ENCODE assay signal across 8 cellular contexts in the genomic region with DNA sequence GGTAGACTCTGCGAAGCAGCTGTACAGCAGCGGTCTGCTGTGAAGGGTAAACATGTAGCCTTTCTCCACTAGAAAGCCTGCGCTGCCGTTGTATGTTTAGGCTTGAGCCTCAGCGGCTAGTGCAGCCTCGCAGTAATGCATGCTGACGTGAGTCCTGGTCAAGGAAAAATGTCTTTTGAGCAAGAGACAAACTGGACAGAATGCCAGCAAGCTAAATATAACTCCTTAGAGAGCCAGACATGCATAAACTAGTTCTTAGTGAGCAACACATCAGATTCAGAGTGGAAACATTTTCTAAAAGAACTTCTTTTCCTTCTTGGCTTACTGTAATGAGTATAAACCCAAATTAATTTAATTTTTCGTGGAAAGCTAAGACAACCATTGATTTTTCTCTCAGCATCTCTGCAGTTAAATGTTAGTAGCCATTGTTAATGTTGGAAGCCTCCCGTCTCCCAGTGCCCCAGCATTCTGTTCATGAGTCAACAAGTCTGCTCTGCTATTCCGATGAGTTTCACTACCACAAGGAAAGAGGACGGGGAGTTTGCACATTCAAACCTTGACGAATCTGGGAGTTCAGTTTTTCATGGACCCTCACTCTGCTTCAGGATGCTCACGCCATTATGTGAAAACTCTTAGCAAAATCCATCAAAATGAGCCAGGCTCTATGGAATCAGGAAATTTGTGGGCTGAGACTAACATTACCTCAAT. TPM values are rescaled to one million over a fixed set of nuclear protein-coding genes. Genes with fewer than 3 reads are reported as not detected.
DNase-seq lines count a peak whose midpoint lies in the region; ATAC-seq and TF ChIP-seq lines count a peak whose summit lies in the region.

No MANE protein-coding gene starts in this region.

- H3K27ac ChIP-seq in ovary = peak overlapping the region; percentile 70 to 83

- H3K9me3 ChIP-seq in ovary = no peaks in the 10 kb centered on the region

- H3K27me3 ChIP-seq in ovary = no peaks in the 10 kb centered on the region

- no peaks in the 10 kb centered on the region for H3K36me3 ChIP-seq in ovary

- TF ChIP-seq CTCF in AG10803 (conservative IDR thresholded peaks at IDR 0.05; ENCODE audit: low read length) = no peak
- peak in 1 of 3 donors; percentile 7 for TF ChIP-seq CTCF in ovary (IDR thresholded peaks at IDR 0.05)

- no peak for TF ChIP-seq EP300 in ovary (IDR thresholded peaks at IDR 0.05)

- no peak for ATAC-seq in HG03039 (IDR thresholded peaks at IDR 0.05; ENCODE audit: unreplicated experiment)

- TF ChIP-seq POLR2A in ovary (IDR thresholded peaks at IDR 0.05) = no peak

- intact Hi-C loops in ovary (cut with DNase I) = loop anchor here in 1 of 4 donors (5.0 kb wide), 1 partner anchor 73 kb away; no protein-coding TSS in a partner anchor

- peak; percentile 96 for DNase-seq in AG10803 (ENCODE audit: low read depth)
- peak; percentile 91 for DNase-seq in amniotic epithelial cell (ENCODE audit: low read depth)
- DNase-seq in globus pallidus (ENCODE audit: low spot score) = peak; percentile 82
- peak; percentile 69 to 74 (median 70) for DNase-seq in ovary
- DNase-seq in DMS53 treated with DMSO at 0.1 percent for 48 hours (lab: John Stamatoyannopoulos, UW; ENCODE audit: unreplicated experiment) = no peak
- DNase-seq in SIG-M5 (lab: John Stamatoyannopoulos, UW) = no peak
- DNase-seq in islet precursor cell = no peak

- H3K4me3 ChIP-seq in AG10803 (ENCODE audit: low read length) (peak overlapping the region; percentile 43), ovary (peak overlapping the region; percentile 1)

- H3K4me1 ChIP-seq in ovary (ENCODE audit: insufficient read depth) = peaks cover 6% of the 10 kb centered on the region

- WGBS in ovary, 3 donors = 6 to 9% (median 9%) methylated on average over 13 of the region's 13 CpGs

RNA-seq across cellular contexts. Expression of a gene that starts 51.4 kb away (rescaled TPM):
- 10 to 100 TPM; 32.5 to 95.0 (median 72.3) TPM for total RNA-seq in ovary
- 10 to 100 TPM; 43.1 to 86.5 TPM for polyA plus RNA-seq in ovary

Comparison
In these comparisons a context has a peak if more than half of its experiments do, and no peak if none do; other contexts are left out.
1. DNase-seq: peak in AG10803 (single experiment), amniotic epithelial cell (single experiment), globus pallidus (single experiment) and ovary (5 of 5); none in DMS53 treated with DMSO at 0.1 percent for 48 hours (single experiment), SIG-M5 (single experiment) and islet precursor cell (single experiment).